In the genomic region with DNA sequence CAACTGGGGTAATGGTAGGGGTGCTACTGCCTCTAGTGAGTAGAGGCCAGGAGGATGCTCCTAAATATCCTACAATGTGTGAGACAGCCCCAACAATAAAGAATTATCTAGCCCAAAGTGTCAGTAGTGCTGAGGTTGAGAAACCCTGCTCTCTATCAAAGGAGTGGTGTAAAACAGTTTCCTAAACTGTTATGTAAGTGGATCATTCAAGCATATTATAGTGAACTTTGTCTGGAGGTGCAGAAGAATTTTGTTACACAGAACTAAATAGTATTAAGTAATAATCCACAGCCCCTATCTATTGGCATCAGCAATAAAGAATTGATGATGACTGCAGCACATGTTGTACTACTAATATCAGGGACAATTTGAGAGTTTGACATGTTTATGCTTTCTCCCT, we compare ENCODE assay signal across 17 cellular contexts. TPM values are rescaled to one million over a fixed set of nuclear protein-coding genes. Genes with fewer than 3 reads are reported as not detected.
DNase-seq lines count a peak whose midpoint lies in the region; ATAC-seq and TF ChIP-seq lines count a peak whose summit lies in the region.
"Had no signal": no experiment of that assay in that cellular context is flagged by ENCODE, and none has a peak within 500 bp of the region (broad histone marks: within the 10 kb centered on the region; RNA-seq: fewer than 3 reads in every experiment).

No MANE protein-coding gene starts in this region.

- ATAC-seq in activated T-cell treated with anti-CD3 and anti-CD28 coated beads, Interleukin-2, amount 50 U/mL, for 72 hours (replicated peaks in 1 of 2) = no peak
- ATAC-seq in T-helper 17 cell (no peak), left lobe of liver (peak; percentile 70), GM21423 (IDR thresholded peaks at IDR 0.05; ENCODE audit: unreplicated experiment) (no peak)
- no peak for ATAC-seq in stimulated activated naive B cell treated with anti-CD40 and anti-IgM and Interleukin-4, amounts not matched to agents 10 μg/mL and 1 μg/mL and 100 μg/mL, for 72 hours (replicated peaks)
- ATAC-seq: A549; CD8-positive, alpha-beta T cell had no signal

- H3K4me3 Mint-ChIP-seq in activated T-cell treated with anti-CD3 and anti-CD28 coated beads, Interleukin-2, amount 50 U/mL, for 24 hours = no peak overlapping the region
- no peak overlapping the region for H3K4me3 Mint-ChIP-seq in activated T-cell treated with anti-CD3 and anti-CD28 coated beads, Interleukin-2, amount 50 U/mL, for 72 hours
- no peak overlapping the region for H3K4me3 Mint-ChIP-seq in T-helper 17 cell
- H3K4me3 Mint-ChIP-seq in stimulated activated naive B cell treated with anti-CD40 and anti-IgM and Interleukin-4, amounts not matched to agents 10 μg/mL and 1 μg/mL and 100 μg/mL, for 72 hours = no peak overlapping the region
- H3K4me3 Mint-ChIP-seq: B cell; CD4-positive, alpha-beta T cell; CD8-positive, alpha-beta T cell had no signal

- TF ChIP-seq CTCF in GM20000 (IDR thresholded peaks at IDR 0.05; ENCODE audit: extremely low read depth, missing control alignments) = no peak

- peaks cover 4% of the 10 kb centered on the region for H3K4me1 Mint-ChIP-seq in activated T-cell treated with anti-CD3 and anti-CD28 coated beads, Interleukin-2, amount 50 U/mL, for 24 hours (ENCODE audit: low read depth)
- no peaks in the 10 kb centered on the region for H3K4me1 Mint-ChIP-seq in activated T-cell treated with anti-CD3 and anti-CD28 coated beads, Interleukin-2, amount 50 U/mL, for 72 hours (ENCODE audit: low read depth)
- H3K4me1 Mint-ChIP-seq in T-helper 17 cell = peaks cover 8% of the 10 kb centered on the region
- H3K4me1 Mint-ChIP-seq in stimulated activated naive B cell treated with anti-CD40 and anti-IgM and Interleukin-4, amounts not matched to agents 10 μg/mL and 1 μg/mL and 100 μg/mL, for 72 hours = peaks cover 4 to 8% of the 10 kb centered on the region in 2 donors

- H3K9me3 ChIP-seq in T-helper 17 cell (ENCODE audit: control insufficient read depth, low read length, poor library complexity, severe bottlenecking) = no peaks in the 10 kb centered on the region
- H3K9me3 ChIP-seq: A549; BLaER1 treated with 17β-estradiol and CSF1 and Interleukin-3, amounts not matched to agents 10 nM and 100 nM; Caco-2 had no signal

- H3K36me3 Mint-ChIP-seq in activated T-cell treated with anti-CD3 and anti-CD28 coated beads, Interleukin-2, amount 50 U/mL, for 24 hours (ENCODE audit: low read depth) = peaks cover 58% of the 10 kb centered on the region
- H3K36me3 Mint-ChIP-seq in activated T-cell treated with anti-CD3 and anti-CD28 coated beads, Interleukin-2, amount 50 U/mL, for 72 hours (ENCODE audit: insufficient read depth in 2 of 2) = peaks cover 12 to 19% of the 10 kb centered on the region in 2 donors
- peaks cover 8% of the 10 kb centered on the region for H3K36me3 Mint-ChIP-seq in T-helper 17 cell (ENCODE audit: low read depth)
- peaks cover 27 to 31% of the 10 kb centered on the region in 2 donors for H3K36me3 Mint-ChIP-seq in stimulated activated naive B cell treated with anti-CD40 and anti-IgM and Interleukin-4, amounts not matched to agents 10 μg/mL and 1 μg/mL and 100 μg/mL, for 72 hours

- peak overlapping the region; percentile 6 for H3K27ac Mint-ChIP-seq in activated T-cell treated with anti-CD3 and anti-CD28 coated beads, Interleukin-2, amount 50 U/mL, for 24 hours
- H3K27ac Mint-ChIP-seq in activated T-cell treated with anti-CD3 and anti-CD28 coated beads, Interleukin-2, amount 50 U/mL, for 72 hours = no peak overlapping the region
- H3K27ac Mint-ChIP-seq in T-helper 17 cell = peak overlapping the region; percentile 59
- peak overlapping the region; percentile 62 for H3K27ac Mint-ChIP-seq in stimulated activated naive B cell treated with anti-CD40 and anti-IgM and Interleukin-4, amounts not matched to agents 10 μg/mL and 1 μg/mL and 100 μg/mL, for 72 hours
- H3K27ac Mint-ChIP-seq: B cell; CD4-positive, alpha-beta T cell; CD8-positive, alpha-beta T cell had no signal

- no peaks in the 10 kb centered on the region for H3K27me3 Mint-ChIP-seq in activated T-cell treated with anti-CD3 and anti-CD28 coated beads, Interleukin-2, amount 50 U/mL, for 24 hours
- H3K27me3 Mint-ChIP-seq in activated T-cell treated with anti-CD3 and anti-CD28 coated beads, Interleukin-2, amount 50 U/mL, for 72 hours (ENCODE audit: low read depth) = no peaks in the 10 kb centered on the region
- no peaks in the 10 kb centered on the region for H3K27me3 Mint-ChIP-seq in T-helper 17 cell
- no peaks in the 10 kb centered on the region for H3K27me3 Mint-ChIP-seq in stimulated activated naive B cell treated with anti-CD40 and anti-IgM and Interleukin-4, amounts not matched to agents 10 μg/mL and 1 μg/mL and 100 μg/mL, for 72 hours
- H3K27me3 Mint-ChIP-seq: B cell; CD4-positive, alpha-beta T cell had no signal

- DNase-seq in activated T-cell treated with anti-CD3 and anti-CD28 coated beads, Interleukin-2, amount 50 U/mL, for 24 hours = no peak
- DNase-seq in activated T-cell treated with anti-CD3 and anti-CD28 coated beads, Interleukin-2, amount 50 U/mL, for 72 hours = no peak
- DNase-seq in T-helper 17 cell (no peak), left lobe of liver (ENCODE audit: low spot score) (no peak), GM20000 (ENCODE audit: low spot score) (no peak)
- no peak for DNase-seq in stimulated activated naive B cell treated with anti-CD40 and anti-IgM and Interleukin-4, amounts not matched to agents 10 μg/mL and 1 μg/mL and 100 μg/mL, for 72 hours
- DNase-seq: AML-193; Caco-2; Calu3; CD4-positive, alpha-beta T cell; CD8-positive, alpha-beta T cell; DMS79 treated with DMSO at 0.1 percent for 48 hours; GF-D8 had no signal

- no peaks in the 10 kb centered on the region for H3K9me3 Mint-ChIP-seq in activated T-cell treated with anti-CD3 and anti-CD28 coated beads, Interleukin-2, amount 50 U/mL, for 24 hours
- no peaks in the 10 kb centered on the region for H3K9me3 Mint-ChIP-seq in activated T-cell treated with anti-CD3 and anti-CD28 coated beads, Interleukin-2, amount 50 U/mL, for 72 hours
- H3K9me3 Mint-ChIP-seq in stimulated activated naive B cell treated with anti-CD40 and anti-IgM and Interleukin-4, amounts not matched to agents 10 μg/mL and 1 μg/mL and 100 μg/mL, for 72 hours = no peaks in the 10 kb centered on the region
- H3K9me3 Mint-ChIP-seq: CD4-positive, alpha-beta T cell; CD8-positive, alpha-beta T cell had no signal

RNA-seq across cellular contexts. Expression of a gene that starts 20.3 kb away (rescaled TPM):
- 10 to 100 TPM; 49.8 to 66.4 TPM for total RNA-seq in activated T-cell treated with anti-CD3 and anti-CD28 coated beads, Interleukin-2, amount 50 U/mL, for 72 hours
- 10 to 100 TPM; 28.5 to 32.9 TPM for total RNA-seq in T-helper 17 cell
- total RNA-seq in left lobe of liver = 22.7 TPM

RNA-seq across cellular contexts. Expression of a gene that starts 40.9 kb away (rescaled TPM):
- total RNA-seq in activated T-cell treated with anti-CD3 and anti-CD28 coated beads, Interleukin-2, amount 50 U/mL, for 72 hours = 1 to 10 TPM; 1.3 to 1.5 TPM
- total RNA-seq in T-helper 17 cell (under 1 TPM; 0.25 to 0.70 TPM), left lobe of liver (15.3 TPM)
- total RNA-seq: CD8-positive, alpha-beta T cell had no signal

RNA-seq across cellular contexts. Expression of a gene that starts 48.6 kb away (rescaled TPM):
- under 1 TPM in 1 of 2 donors, not detected in 1; 0.79 TPM for total RNA-seq in activated T-cell treated with anti-CD3 and anti-CD28 coated beads, Interleukin-2, amount 50 U/mL, for 72 hours
- 1 to 10 TPM in 1 of 2 donors, not detected in 1; 1.1 TPM for total RNA-seq in T-helper 17 cell
- 0.35 TPM for total RNA-seq in left lobe of liver
- total RNA-seq: CD4-positive, alpha-beta T cell; CD8-positive, alpha-beta T cell had no signal
